In the genomic region with DNA sequence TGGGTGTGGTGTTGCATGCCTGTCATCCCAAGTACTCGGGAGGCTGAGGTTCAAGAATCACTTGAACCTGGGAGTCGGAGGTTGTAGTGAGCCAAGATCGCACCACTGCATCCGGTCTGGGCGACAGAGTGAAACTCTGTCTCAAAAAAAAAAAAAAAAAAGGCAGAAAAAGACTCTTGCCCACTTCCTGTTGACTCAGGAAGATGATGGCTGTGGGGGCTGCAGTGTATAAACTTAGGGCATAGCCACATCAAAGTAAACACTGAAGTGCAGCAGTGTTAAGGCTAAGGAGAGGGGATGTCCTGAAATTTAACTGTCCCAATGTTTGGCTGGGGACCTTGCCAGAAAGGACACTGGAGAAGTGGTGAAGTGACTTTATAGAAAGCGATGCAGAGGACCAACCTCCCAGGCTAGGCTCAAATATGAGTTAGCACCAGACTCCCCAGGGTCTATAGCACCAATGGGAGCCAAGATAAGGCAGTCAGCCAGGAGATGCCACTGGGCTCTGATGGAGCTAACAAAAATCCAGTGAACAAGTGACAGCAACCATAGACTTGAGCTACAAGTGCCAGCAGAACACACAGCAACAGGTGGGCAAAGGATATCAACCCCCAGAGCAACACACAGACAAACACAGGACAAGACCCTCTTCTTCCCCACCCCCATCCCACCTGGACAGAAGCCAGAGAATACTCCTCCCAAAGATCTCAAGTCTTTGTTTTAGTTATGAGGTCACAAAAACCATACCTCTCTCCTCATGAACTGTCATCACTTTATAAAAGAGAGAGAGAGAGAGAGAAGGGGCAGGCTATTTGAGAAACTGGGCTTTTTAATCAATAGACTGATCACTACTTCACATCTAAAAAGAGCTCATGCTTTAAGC, we compare ENCODE assay signal across 8 cellular contexts. TPM values are rescaled to one million over a fixed set of nuclear protein-coding genes. Genes with fewer than 3 reads are reported as not detected.
DNase-seq lines count a peak whose midpoint lies in the region; ATAC-seq lines count a peak whose summit lies in the region.

No MANE protein-coding gene starts in this region.

- peak overlapping the region; percentile 75 for H3K4me3 Mint-ChIP-seq in activated T-cell treated with anti-CD3 and anti-CD28 coated beads, Interleukin-2, amount 50 U/mL, for 24 hours

- H3K36me3 Mint-ChIP-seq in activated T-cell treated with anti-CD3 and anti-CD28 coated beads, Interleukin-2, amount 50 U/mL, for 24 hours (ENCODE audit: low read depth) = peaks cover 1% of the 10 kb centered on the region

- peak overlapping the region; percentile 93 for H3K27ac Mint-ChIP-seq in activated T-cell treated with anti-CD3 and anti-CD28 coated beads, Interleukin-2, amount 50 U/mL, for 24 hours

- peaks cover 85% of the 10 kb centered on the region for H3K4me1 Mint-ChIP-seq in activated T-cell treated with anti-CD3 and anti-CD28 coated beads, Interleukin-2, amount 50 U/mL, for 24 hours (ENCODE audit: low read depth)

- DNase-seq in activated T-cell treated with anti-CD3 and anti-CD28 coated beads, Interleukin-2, amount 50 U/mL, for 24 hours = peak; percentile 64
- DNase-seq in stimulated activated CD8-positive, alpha-beta memory T cell treated with anti-CD3 and anti-CD28 coated beads, Interleukin-12 subunit alpha, Interleukin-12 subunit beta, amount 100 ng/mL, for 1 hour (ENCODE audit: low read depth) = peak; percentile 44
- DNase-seq in nucleus accumbens (lab: John Stamatoyannopoulos, UW) (no peak), HT-29 (ENCODE audit: low spot score) (no peak), middle frontal gyrus (ENCODE audit: extremely low spot score, low spot score) (no peak), AG08395 (ENCODE audit: low spot score) (no peak)

- no peaks in the 10 kb centered on the region for H3K27me3 Mint-ChIP-seq in activated T-cell treated with anti-CD3 and anti-CD28 coated beads, Interleukin-2, amount 50 U/mL, for 24 hours

- H3K9me3 Mint-ChIP-seq in activated T-cell treated with anti-CD3 and anti-CD28 coated beads, Interleukin-2, amount 50 U/mL, for 24 hours = no peaks in the 10 kb centered on the region

- ATAC-seq in GM21360 (IDR thresholded peaks at IDR 0.05; ENCODE audit: unreplicated experiment) = peak; percentile 82
- ATAC-seq in HG03460 (IDR thresholded peaks at IDR 0.05; ENCODE audit: unreplicated experiment) = peak; percentile 89

RNA-seq across cellular contexts. Expression of gene NELL2, which starts 28.0 kb away (rescaled TPM):
- not detected in 2 replicates for total RNA-seq in HT-29 (2014; rRNA removed; shearing (Covaris generic))

Comparison
In these comparisons a context has a peak if more than half of its experiments do, and no peak if none do; other contexts are left out.
1. DNase-seq: peak in activated T-cell treated with anti-CD3 and anti-CD28 coated beads, Interleukin-2, amount 50 U/mL, for 24 hours (single experiment) and stimulated activated CD8-positive, alpha-beta memory T cell treated with anti-CD3 and anti-CD28 coated beads, Interleukin-12 subunit alpha, Interleukin-12 subunit beta, amount 100 ng/mL, for 1 hour (single experiment); none in nucleus accumbens (0 of 56), HT-29 (single experiment), middle frontal gyrus (single experiment) and AG08395 (single experiment).